In genomic region chr19:56120371-56121179, GRCh38 we compare ENCODE assay signal across 1 cellular context.
A peak's percentile ranks its signal among the peaks of the same experiment; 100 is the strongest.
TF ChIP-seq lines count a peak whose summit lies in the region.

No MANE protein-coding gene starts in this region.

TF ChIP-seq in HepG2, 621 proteins besides CTCF, POLR2A, EP300 and RAD21 (continued from another document and continues in another):
- no peak for TF ChIP-seq ZBTB40 (IDR thresholded peaks at IDR 0.05)
- TF ChIP-seq ZBTB40 (CRISPR knock-in tag; IDR thresholded peaks at IDR 0.05), result no peak
- TF ChIP-seq ZNF790 (CRISPR knock-in tag; IDR thresholded peaks at IDR 0.05; ENCODE audit: borderline replicate concordance), result peak; percentile 29; the same call in 1 of the 2 replicates
- 0 out of 4 replicates have a peak, but pooled peaks of 1 of the 2 experiments have one; percentile 14 for TF ChIP-seq REST (IDR thresholded peaks at IDR 0.05; ENCODE audit: borderline replicate concordance in 1 of 2, low read depth in 1 of 2, low read length in 2 of 2)
- TF ChIP-seq NFATC3 (CRISPR knock-in tag; IDR thresholded peaks at IDR 0.05), result no peak
- TF ChIP-seq EED (CRISPR knock-in tag; IDR thresholded peaks at IDR 0.05), result no peak
- no peak for TF ChIP-seq ADNP (CRISPR knock-in tag; IDR thresholded peaks at IDR 0.05)
- peak; percentile 82 for TF ChIP-seq PAXIP1 (CRISPR knock-in tag; conservative IDR thresholded peaks at IDR 0.05)
- no peak for TF ChIP-seq LRRFIP1 (CRISPR knock-in tag; conservative IDR thresholded peaks at IDR 0.05)
- TF ChIP-seq ZNF580 (CRISPR knock-in tag; IDR thresholded peaks at IDR 0.05; ENCODE audit: borderline replicate concordance, low read depth), result peak; percentile 88; the same call in 1 of the 2 replicates
- peak; percentile 47; the same call in 1 of the 2 replicates for TF ChIP-seq KMT2B (CRISPR knock-in tag; IDR thresholded peaks at IDR 0.05)
- TF ChIP-seq ZNF747 (CRISPR knock-in tag; IDR thresholded peaks at IDR 0.05; ENCODE audit: borderline replicate concordance), result peak; percentile 88
- TF ChIP-seq RXRA (CRISPR knock-in tag; IDR thresholded peaks at IDR 0.05), result peak; percentile 94
- no peak for TF ChIP-seq ZBTB49 (CRISPR knock-in tag; IDR thresholded peaks at IDR 0.05; ENCODE audit: borderline replicate concordance)
- TF ChIP-seq RFXANK (CRISPR knock-in tag; IDR thresholded peaks at IDR 0.05), result no peak
- TF ChIP-seq ZNF781 (CRISPR knock-in tag; IDR thresholded peaks at IDR 0.05; ENCODE audit: borderline replicate concordance, not compliant biosample characterization), result no peak
- TF ChIP-seq ZNF800 (CRISPR knock-in tag; IDR thresholded peaks at IDR 0.05), result no peak
- TF ChIP-seq KLF9 (CRISPR knock-in tag; IDR thresholded peaks at IDR 0.05; ENCODE audit: low read depth), result no peak
- TF ChIP-seq NR3C1 (CRISPR knock-in tag; IDR thresholded peaks at IDR 0.05), result no peak
- no peak for TF ChIP-seq THAP7 (CRISPR knock-in tag; IDR thresholded peaks at IDR 0.05)
- peak; percentile 54 for TF ChIP-seq JARID2 (CRISPR knock-in tag; IDR thresholded peaks at IDR 0.05; ENCODE audit: insufficient replicate concordance)
- TF ChIP-seq ZNF441 (CRISPR knock-in tag; IDR thresholded peaks at IDR 0.05; ENCODE audit: borderline replicate concordance), result no peak
- no peak for TF ChIP-seq ZFP36L1 (CRISPR knock-in tag; IDR thresholded peaks at IDR 0.05)
- no peak for TF ChIP-seq ZNF484 (CRISPR knock-in tag; IDR thresholded peaks at IDR 0.05; ENCODE audit: borderline replicate concordance, low read depth)
- TF ChIP-seq KDM5B (CRISPR knock-in tag; IDR thresholded peaks at IDR 0.05; ENCODE audit: borderline replicate concordance), result peak; percentile 63; the same call in 1 of the 2 replicates
